19 cellular contexts compared by ENCODE assay signal in the genomic region with DNA sequence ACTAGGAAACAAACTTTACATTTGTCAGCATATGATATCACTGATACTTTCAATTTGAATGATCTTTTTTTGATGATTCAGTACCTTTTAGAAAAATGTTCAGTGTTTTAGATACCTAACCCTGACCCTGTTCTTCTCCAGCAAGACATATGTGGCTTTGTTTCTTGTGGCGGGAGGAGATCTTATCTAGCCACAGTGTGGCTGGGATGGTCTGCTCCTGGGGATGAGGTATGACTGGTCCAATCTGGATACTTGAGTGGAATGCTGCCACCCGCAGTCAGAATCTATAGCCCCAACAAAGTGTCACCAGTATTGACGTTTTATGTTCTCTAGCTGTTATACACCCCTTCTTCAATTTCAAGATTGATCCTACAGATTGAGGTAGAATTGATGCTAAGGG.
DNase-seq lines count a peak whose midpoint lies in the region; ATAC-seq, FAIRE-seq and TF ChIP-seq lines count a peak whose summit lies in the region.
"Had no signal": no experiment of that assay in that cellular context is flagged by ENCODE, and none has a peak within 500 bp of the region (broad histone marks: within the 10 kb centered on the region; RNA-seq: fewer than 3 reads in every experiment).

No MANE protein-coding gene starts in this region.

- no peak overlapping the region for H4K91ac ChIP-seq in H9 (ENCODE audit: insufficient read length, low read depth, low read length)

- no peak overlapping the region for H3K4me2 ChIP-seq in H9 (ENCODE audit: insufficient read depth, insufficient read length, low read length)
- no peak overlapping the region for H3K4me2 ChIP-seq in GM12878 (ENCODE audit: control insufficient read depth, insufficient read depth)
- H3K4me2 ChIP-seq: BLaER1 treated with 17β-estradiol and CSF1 and Interleukin-3, amounts not matched to agents 10 nM and 100 nM had no signal

- H3K36me3 ChIP-seq in GM12878 (ENCODE audit: control insufficient read depth in 2 of 2, insufficient read depth in 2 of 2, low read length in 1 of 2): no peaks in the 10 kb centered on the region
- H3K36me3 ChIP-seq: BLaER1 treated with 17β-estradiol and CSF1 and Interleukin-3, amounts not matched to agents 10 nM and 100 nM had no signal

- POLR2A ChIA-PET in GM12878 (lab: Charles Lee): no interaction called here

- no peak overlapping the region for H4K8ac ChIP-seq in H9 (replicated peaks; ENCODE audit: insufficient read length, low read depth, low read length)

- H4K20me1 ChIP-seq in H9 (ENCODE audit: control insufficient read depth, insufficient read depth, insufficient read length) (no peaks in the 10 kb centered on the region), GM12878 (ENCODE audit: control insufficient read depth, insufficient read depth) (no peaks in the 10 kb centered on the region)
- H4K20me1 ChIP-seq: BLaER1 treated with 17β-estradiol and CSF1 and Interleukin-3, amounts not matched to agents 10 nM and 100 nM had no signal

- no peak for TF ChIP-seq POLR2A in GM12878 (IDR thresholded peaks at IDR 0.05; ENCODE audit: low read depth, low read length)

- no peaks in the 10 kb centered on the region for H3K9me3 ChIP-seq in H9 (ENCODE audit: control insufficient read depth, low read depth, low read length)
- H3K9me3 ChIP-seq in GM12878 (replicated peaks; ENCODE audit: control insufficient read depth, insufficient read depth, low read length): no peaks in the 10 kb centered on the region
- H3K9me3 ChIP-seq: BLaER1 treated with 17β-estradiol and CSF1 and Interleukin-3, amounts not matched to agents 10 nM and 100 nM had no signal

- no peak for TF ChIP-seq EP300 in GM12878 (IDR thresholded peaks at IDR 0.05; ENCODE audit: borderline replicate concordance in 1 of 2, control insufficient read depth in 1 of 2, low read depth in 2 of 2, low read length in 2 of 2)

- ATAC-seq in GM12878: peak; percentile 71

- no CpG with 5 or more reads among the region's 3 CpGs for WGBS in H9 (ENCODE audit: extremely low coverage, insufficient read length, low lambda C conversion rate)
- 29% methylated on average over 3 of the region's 3 CpGs for WGBS in GM12878 (ENCODE audit: insufficient coverage, insufficient replicate concordance, low lambda C conversion rate, missing lambda C conversion rate)

- no peak overlapping the region for H3K14ac ChIP-seq in H9 (ENCODE audit: insufficient read depth, low read length)

- H3K4me3 Mint-ChIP-seq in H9: no peak overlapping the region
- no peak overlapping the region for H3K4me3 Mint-ChIP-seq in mesothelial cell of epicardium

- H3K9ac ChIP-seq in H9 (ENCODE audit: extremely low read depth, insufficient read length, low read length) (no peak overlapping the region), GM12878 (ENCODE audit: control insufficient read depth, insufficient read depth, low read length) (no peak overlapping the region)
- H3K9ac ChIP-seq: BLaER1 treated with 17β-estradiol and CSF1 and Interleukin-3, amounts not matched to agents 10 nM and 100 nM had no signal

- H2AFZ ChIP-seq in H9 (ENCODE audit: low read length) (no peak overlapping the region), GM12878 (ENCODE audit: control insufficient read depth, low read depth, low read length) (no peak overlapping the region)

- H3K27me3 Mint-ChIP-seq in H9 (ENCODE audit: low read depth) (no peaks in the 10 kb centered on the region), mesothelial cell of epicardium (ENCODE audit: low read depth) (no peaks in the 10 kb centered on the region)

- H3K18ac ChIP-seq in H9 (ENCODE audit: insufficient read length, low read depth, low read length): no peak overlapping the region

- H3K4me1 ChIP-seq in H9 (ENCODE audit: insufficient read depth, low read length): peaks cover 8% of the 10 kb centered on the region; the same call in 1 of the 2 replicates
- H3K4me1 ChIP-seq in GM12878 (ENCODE audit: control insufficient read depth, insufficient read depth, low read length): no peaks in the 10 kb centered on the region
- H3K4me1 ChIP-seq: BLaER1 treated with 17β-estradiol and CSF1 and Interleukin-3, amounts not matched to agents 10 nM and 100 nM had no signal

- BruUV-seq in GM12878 (replicated peaks; lab: Mats Ljungman, UMichigan): no TSS peak

- H3K79me1 ChIP-seq in H9 (ENCODE audit: insufficient read depth, low read depth, low read length, poor library complexity, severe bottlenecking): no peaks in the 10 kb centered on the region

- no peak overlapping the region for H4K5ac ChIP-seq in H9 (ENCODE audit: insufficient read length, low read depth, low read length)

- H3K4me1 Mint-ChIP-seq in H9 (peaks cover 28 to 44% of the 10 kb centered on the region in 2 experiments), mesothelial cell of epicardium (peaks cover 69% of the 10 kb centered on the region)

- H3K27ac Mint-ChIP-seq in H9 (peak overlapping the region in 1 of 3 experiments; percentile 65; a peak in 1 of 7 replicates), mesothelial cell of epicardium (peak overlapping the region; percentile 71)

- H3K27me3 ChIP-seq in H9 (ENCODE audit: insufficient read depth, low read length) (no peaks in the 10 kb centered on the region), GM12878 (replicated peaks in 1 of 2; ENCODE audit: control insufficient read depth in 2 of 2, insufficient read depth in 2 of 2, low read length in 1 of 2) (no peaks in the 10 kb centered on the region)
- H3K27me3 ChIP-seq: BLaER1 treated with 17β-estradiol and CSF1 and Interleukin-3, amounts not matched to agents 10 nM and 100 nM had no signal

- TF ChIP-seq RAD21 in GM12878 (IDR thresholded peaks at IDR 0.05; ENCODE audit: insufficient read depth, low read depth, low read length): no peak

- H3K56ac ChIP-seq in H9 (ENCODE audit: insufficient read length, low read depth, low read length): no peak overlapping the region

- FAIRE-seq in GM12878 (lab: Jason Lieb, UNC): no peak

- H2BK120ac ChIP-seq in H9 (ENCODE audit: low read depth, low read length, poor library complexity, severe bottlenecking): no peak overlapping the region

- peak; percentile 39; the same call in 2 of the 3 replicates for TF ChIP-seq CTCF in H9 (conservative IDR thresholded peaks at IDR 0.05)
- TF ChIP-seq CTCF in GM12878 (IDR thresholded peaks at IDR 0.05 in 2 of 3, conservative IDR thresholded peaks at IDR 0.05 in 1 of 3; ENCODE audit: control insufficient read depth in 2 of 3, extremely low read depth in 1 of 3, insufficient read depth in 1 of 3, low read depth in 3 of 3, low read length in 3 of 3): peak in 1 of 3 experiments; percentile 4; a peak in 1 of 6 replicates
- TF ChIP-seq CTCF in mesothelial cell of epicardium (IDR thresholded peaks at IDR 0.05; ENCODE audit: unreplicated experiment): no peak

- no peak overlapping the region for H3K27ac ChIP-seq in H9 (ENCODE audit: insufficient read length, low read depth, low read length)
- no peak overlapping the region for H3K27ac ChIP-seq in GM12878 (ENCODE audit: control insufficient read depth, insufficient read depth)
- H3K27ac ChIP-seq: BLaER1 treated with 17β-estradiol and CSF1 and Interleukin-3, amounts not matched to agents 10 nM and 100 nM had no signal

- H3K36me3 Mint-ChIP-seq in H9 (ENCODE audit: insufficient read depth in 1 of 3, low read depth in 3 of 3) (no peaks in the 10 kb centered on the region; a peak in 1 of 7 replicates), mesothelial cell of epicardium (peaks cover 14% of the 10 kb centered on the region)

- H2BK15ac ChIP-seq in H9 (ENCODE audit: low read depth, low read length): no peak overlapping the region

- no peak overlapping the region for H2BK5ac ChIP-seq in H9 (ENCODE audit: insufficient read length, low read length)

- H3K4me3 ChIP-seq in GM12878: no peak overlapping the region
- H3K4me3 ChIP-seq: BLaER1 treated with 17β-estradiol and CSF1 and Interleukin-3, amounts not matched to agents 10 nM and 100 nM had no signal

- RAD21 ChIA-PET in GM12878 (lab: Charles Lee; ENCODE audit: unreplicated experiment): interaction anchor here (0.6 to 3.2 kb wide), 7 partner anchors 8 to 86 kb away, joined by 3 to 18 read pairs (median 5); no protein-coding TSS in a partner anchor

- H3K79me2 ChIP-seq in H9 (ENCODE audit: insufficient read depth, low read length) (no peaks in the 10 kb centered on the region), GM12878 (ENCODE audit: control insufficient read depth, insufficient read depth, low read length) (no peaks in the 10 kb centered on the region)

- H3K9me3 Mint-ChIP-seq in H9 (no peaks in the 10 kb centered on the region), mesothelial cell of epicardium (peaks cover 10% of the 10 kb centered on the region)

- no peak overlapping the region for H3T11ph ChIP-seq in H9 (ENCODE audit: low read length)

- H2AK5ac ChIP-seq in H9 (ENCODE audit: insufficient read length, low read length): no peak overlapping the region

- H2BK20ac ChIP-seq in H9 (ENCODE audit: low read depth, low read length, poor library complexity, severe bottlenecking): no peak overlapping the region

- intact Hi-C loops in GM12878 (cut with micrococcal nuclease; ENCODE audit: unreplicated experiment): no loop called here

- H3K4ac ChIP-seq in H9 (ENCODE audit: low read depth, low read length): no peak overlapping the region

- no peak overlapping the region for H3K23ac ChIP-seq in H9 (ENCODE audit: insufficient read length, low read depth, low read length)

- in situ Hi-C loops in GM12878 (cut with MboI): no loop called here

- CTCF ChIA-PET in GM12878 (lab: Yijun Ruan, JAX): interaction anchor here (0.6 to 1.9 kb wide), 4 partner anchors 9 to 377 kb away, joined by 3 to 10 read pairs (median 5); no protein-coding TSS in a partner anchor

- no peak overlapping the region for H2BK12ac ChIP-seq in H9 (ENCODE audit: insufficient read length, low read depth, low read length)

- SMC1A ChIA-PET in GM12878 (lab: Charles Lee; ENCODE audit: uncharacterized antibody, unreplicated experiment): interaction anchor here (0.8 to 1.9 kb wide), 5 partner anchors 10 to 81 kb away, joined by 4 to 14 read pairs (median 5); no protein-coding TSS in a partner anchor

- DNase-seq in DMS 273 (lab: John Stamatoyannopoulos, UW; ENCODE audit: unreplicated experiment) (peak; percentile 22), DMS 273 treated with DMSO at 0.1 percent for 48 hours (lab: John Stamatoyannopoulos, UW) (no peak), H9 (no peak), GM12878 (ENCODE audit: low read depth, low spot score) (no peak), mesothelial cell of epicardium (ENCODE audit: low spot score in 2 of 2, unreplicated experiment in 2 of 2) (no peak), GF-D8 (lab: John Stamatoyannopoulos, UW) (no peak), NCI-H524 (lab: John Stamatoyannopoulos, UW) (no peak), NCI-H2029 treated with DMSO at 0.1 percent for 48 hours (lab: John Stamatoyannopoulos, UW) (no peak)
- DNase-seq: 8988T, DMS53, GDM1, HCEC 1CT, KBM-7, NCI-H1092 treated with DMSO at 0.1 percent for 48 hours, NCI-H1694, NCI-H446, NCI-H774, SHP77 treated with DMSO at 0.1 percent for 48 hours had no signal

- no peaks in the 10 kb centered on the region for H3K23me2 ChIP-seq in H9 (ENCODE audit: insufficient read length, low read depth, low read length, poor library complexity, severe bottlenecking)

TF ChIP-seq in GM12878, 131 proteins besides CTCF, POLR2A, EP300 and RAD21 (continues in another document):
- TF ChIP-seq IKZF1 (conservative IDR thresholded peaks at IDR 0.05) (peak; percentile 46), SIN3A (IDR thresholded peaks at IDR 0.05; ENCODE audit: low read depth, low read length) (no peak), JUNB (IDR thresholded peaks at IDR 0.05) (peak; percentile 19; the same call in 1 of the 2 replicates), NR2F1 (conservative IDR thresholded peaks at IDR 0.05) (peak; percentile 39; the same call in 1 of the 2 replicates)
